12 cellular contexts compared by ENCODE assay signal in genomic region chrX:23786268-23786815, GRCh38. TPM values are rescaled to one million over a fixed set of nuclear protein-coding genes. Genes with fewer than 3 reads are reported as not detected.
DNase-seq lines count a peak whose midpoint lies in the region; ATAC-seq and TF ChIP-seq lines count a peak whose summit lies in the region.
"Had no signal": no experiment of that assay in that cellular context is flagged by ENCODE, and none has a peak within 500 bp of the region (broad histone marks: within the 10 kb centered on the region; RNA-seq: fewer than 3 reads in every experiment).

No MANE protein-coding gene starts in this region.

- DNase-seq in CD14-positive monocyte (ENCODE audit: low spot score) (peak; percentile 51), PC-9 (peak in 1 of 2 experiments; percentile 56), dermis microvascular lymphatic vessel endothelial cell (ENCODE audit: low read depth in 2 of 2) (peak; percentile 45 to 76), mesenchymal stem cell (peak; percentile 77), DMS114 treated with DMSO at 0.1 percent for 48 hours (lab: John Stamatoyannopoulos, UW; ENCODE audit: unreplicated experiment) (no peak), NCI-H2081 treated with DMSO at 0.1 percent for 48 hours (lab: John Stamatoyannopoulos, UW) (no peak), cortex of kidney (lab: John Stamatoyannopoulos, UW) (no peak)
- DNase-seq: NCI-H1436 treated with DMSO at 0.1 percent for 48 hours, ovary had no signal

- no peaks in the 10 kb centered on the region for H3K9me3 ChIP-seq in PC-9 (ENCODE audit: insufficient read depth, low read depth)
- no peaks in the 10 kb centered on the region for H3K9me3 ChIP-seq in mesenchymal stem cell (ENCODE audit: control insufficient read depth, low read length)
- H3K9me3 ChIP-seq: ovary had no signal

- H3K4me1 ChIP-seq in PC-9 (replicated peaks; ENCODE audit: insufficient read depth), result peaks cover 27% of the 10 kb centered on the region
- H3K4me1 ChIP-seq in mesenchymal stem cell (ENCODE audit: control insufficient read depth, insufficient read depth, low read depth, low read length), result no peaks in the 10 kb centered on the region

- no peak overlapping the region for H2AK5ac ChIP-seq in mesenchymal stem cell (ENCODE audit: low read length, severe bottlenecking)

- no peak overlapping the region for H4K91ac ChIP-seq in mesenchymal stem cell (ENCODE audit: low read length)

- peak overlapping the region; percentile 72 to 96 (median 80) for H3K27ac Mint-ChIP-seq in CD14-positive monocyte
- H3K27ac Mint-ChIP-seq: B cell had no signal

- intact Hi-C loops in CD14-positive monocyte (cut with micrococcal nuclease) (loop anchor here (5.0 to 10.0 kb wide), 2 partner anchors 68 to 116 kb away; no protein-coding TSS in a partner anchor), PC-9 (cut with micrococcal nuclease; ENCODE audit: unreplicated experiment) (no loop called here)

- peak overlapping the region; percentile 64 to 94 for H3K4me3 Mint-ChIP-seq in CD14-positive monocyte

- H2AFZ ChIP-seq in PC-9 (no peak overlapping the region), mesenchymal stem cell (ENCODE audit: low read depth, low read length) (no peak overlapping the region)

- peaks cover 0 to 26% (median 17%) of the 10 kb centered on the region in 7 donors for H3K9me3 Mint-ChIP-seq in CD14-positive monocyte

- H3K27ac ChIP-seq in PC-9 (0 out of 2 replicates have a peak overlapping the region, but pooled peaks have one; percentile 82), mesenchymal stem cell (ENCODE audit: low read length, poor library complexity, severe bottlenecking) (no peak overlapping the region)
- H3K27ac ChIP-seq: ovary had no signal

- H3K18ac ChIP-seq in mesenchymal stem cell (ENCODE audit: low read depth in 1 of 2, low read length in 2 of 2), result no peak overlapping the region

- no peak overlapping the region for H3K14ac ChIP-seq in mesenchymal stem cell (ENCODE audit: low read length in 2 of 2)

- H3K79me1 ChIP-seq in mesenchymal stem cell (replicated peaks; ENCODE audit: low read length, poor library complexity, severe bottlenecking), result no peaks in the 10 kb centered on the region

- H3K79me2 ChIP-seq in PC-9 (ENCODE audit: low read depth), result peaks cover 24% of the 10 kb centered on the region

- H4K20me1 ChIP-seq in PC-9 (ENCODE audit: insufficient read depth), result peaks cover 12% of the 10 kb centered on the region

- H2BK120ac ChIP-seq in mesenchymal stem cell (ENCODE audit: low read depth, low read length), result no peak overlapping the region

- no peaks in the 10 kb centered on the region for H3K9me2 ChIP-seq in PC-9 (ENCODE audit: insufficient read depth)

- TF ChIP-seq CTCF in CD14-positive monocyte (IDR thresholded peaks at IDR 0.05), result no peak
- no peak for TF ChIP-seq CTCF in PC-9 (conservative IDR thresholded peaks at IDR 0.05)

- no peak overlapping the region for H2BK5ac ChIP-seq in mesenchymal stem cell (ENCODE audit: low read depth, low read length, poor library complexity, severe bottlenecking)

- H4K8ac ChIP-seq in mesenchymal stem cell (ENCODE audit: low read length), result no peak overlapping the region

- no peak overlapping the region for H2BK15ac ChIP-seq in mesenchymal stem cell (ENCODE audit: low read depth, poor library complexity, severe bottlenecking)

- H3K36me3 Mint-ChIP-seq in CD14-positive monocyte, result peaks cover 27 to 36% of the 10 kb centered on the region in 2 donors

- H3K9ac ChIP-seq in mesenchymal stem cell (ENCODE audit: low read length), result no peak overlapping the region

- H3K4ac ChIP-seq in mesenchymal stem cell (ENCODE audit: low read depth in 1 of 2, low read length in 2 of 2), result no peak overlapping the region

- H3F3A ChIP-seq in PC-9 (ENCODE audit: insufficient read depth, low read depth), result peaks cover 51% of the 10 kb centered on the region

- POLR2A ChIA-PET in PC-9 (lab: Charles Lee; ENCODE audit: unreplicated experiment), result interaction anchor here (0.6 kb wide), 1 partner anchor 70 kb away, joined by 12 read pairs; no protein-coding TSS in a partner anchor

- H3K23ac ChIP-seq in mesenchymal stem cell (ENCODE audit: low read length in 2 of 2), result no peak overlapping the region

- no peak for ATAC-seq in GM18909 (IDR thresholded peaks at IDR 0.05; ENCODE audit: poor library complexity, unreplicated experiment)
- ATAC-seq: SK-N-SH treated with all-trans-retinoic acid at 6 μM for 48 hours had no signal

- H3K27me3 ChIP-seq in PC-9 (ENCODE audit: insufficient read depth, low read depth) (no peaks in the 10 kb centered on the region), mesenchymal stem cell (ENCODE audit: control insufficient read depth in 1 of 2, insufficient read depth in 1 of 2, low read length in 2 of 2) (no peaks in the 10 kb centered on the region)
- H3K27me3 ChIP-seq: ovary had no signal

- peaks cover 22% of the 10 kb centered on the region for H3K4me1 Mint-ChIP-seq in CD14-positive monocyte

- peaks cover 22% of the 10 kb centered on the region for H3K36me3 ChIP-seq in PC-9 (ENCODE audit: low read depth)
- peaks cover 0 to 16% of the 10 kb centered on the region in 2 experiments for H3K36me3 ChIP-seq in mesenchymal stem cell (ENCODE audit: control insufficient read depth in 1 of 2, insufficient read depth in 2 of 2, low read depth in 1 of 2, low read length in 2 of 2)
- H3K36me3 ChIP-seq: ovary had no signal

- 85% methylated on average over 10 of the region's 11 CpGs for WGBS in mesenchymal stem cell

- H3K4me2 ChIP-seq in PC-9 (no peak overlapping the region; the same call in 1 of the 2 replicates), mesenchymal stem cell (ENCODE audit: low read length, poor library complexity, severe bottlenecking) (no peak overlapping the region)

- H3K4me3 ChIP-seq in PC-9, result no peak overlapping the region
- H3K4me3 ChIP-seq in mesenchymal stem cell (ENCODE audit: insufficient read depth in 1 of 2, low read depth in 1 of 2, low read length in 2 of 2), result no peak overlapping the region
- H3K4me3 ChIP-seq: ovary had no signal

- peaks cover 0 to 5% (median 0%) of the 10 kb centered on the region in 3 donors for H3K27me3 Mint-ChIP-seq in CD14-positive monocyte (ENCODE audit: low read depth in 3 of 3)
- H3K27me3 Mint-ChIP-seq: B cell had no signal

- no peak overlapping the region for H2BK12ac ChIP-seq in mesenchymal stem cell (ENCODE audit: low read length in 2 of 2)

- CTCF ChIA-PET in PC-9 (lab: Charles Lee), result interaction anchor here (0.6 kb wide), 1 partner anchor 120 kb away, joined by 12 read pairs; no protein-coding TSS in a partner anchor

- no TSS peak for BruUV-seq in PC-9 (replicated peaks; lab: Mats Ljungman, UMichigan)

RNA-seq across cellular contexts. Expression of gene SAT1, which starts 3.4 kb away (rescaled TPM):
- 100 to 1,000 TPM; 897 to 970 TPM for polyA plus RNA-seq in CD14-positive monocyte
- total RNA-seq in PC-9 (2021) (99.1 and 131 TPM in 2 replicates), dermis microvascular lymphatic vessel endothelial cell (211 and 283 TPM in 2 replicates)
- 314 TPM for polyA plus RNA-seq in mesenchymal stem cell (2013, experiment 1 of 2)
- 311 TPM for polyA plus RNA-seq in mesenchymal stem cell (2013, experiment 2 of 2)

RNA-seq across cellular contexts. Expression of gene ACOT9, which starts 43.3 kb away (rescaled TPM):
- polyA plus RNA-seq in CD14-positive monocyte, result 10 to 100 TPM; 49.2 to 51.8 TPM
- total RNA-seq in PC-9 (2021) (40.6 and 47.0 TPM in 2 replicates), dermis microvascular lymphatic vessel endothelial cell (66.4 and 70.7 TPM in 2 replicates)
- 46.3 TPM for polyA plus RNA-seq in mesenchymal stem cell (2013, experiment 1 of 2)
- 44.6 TPM for polyA plus RNA-seq in mesenchymal stem cell (2013, experiment 2 of 2)

Comparison
In these comparisons a context has a peak if more than half of its experiments do, and no peak if none do; other contexts are left out.
1. DNase-seq: peak in CD14-positive monocyte (single experiment), dermis microvascular lymphatic vessel endothelial cell (2 of 2) and mesenchymal stem cell (single experiment); none in DMS114 treated with DMSO at 0.1 percent for 48 hours (single experiment), NCI-H2081 treated with DMSO at 0.1 percent for 48 hours (single experiment) and cortex of kidney (single experiment).